In the genomic region with DNA sequence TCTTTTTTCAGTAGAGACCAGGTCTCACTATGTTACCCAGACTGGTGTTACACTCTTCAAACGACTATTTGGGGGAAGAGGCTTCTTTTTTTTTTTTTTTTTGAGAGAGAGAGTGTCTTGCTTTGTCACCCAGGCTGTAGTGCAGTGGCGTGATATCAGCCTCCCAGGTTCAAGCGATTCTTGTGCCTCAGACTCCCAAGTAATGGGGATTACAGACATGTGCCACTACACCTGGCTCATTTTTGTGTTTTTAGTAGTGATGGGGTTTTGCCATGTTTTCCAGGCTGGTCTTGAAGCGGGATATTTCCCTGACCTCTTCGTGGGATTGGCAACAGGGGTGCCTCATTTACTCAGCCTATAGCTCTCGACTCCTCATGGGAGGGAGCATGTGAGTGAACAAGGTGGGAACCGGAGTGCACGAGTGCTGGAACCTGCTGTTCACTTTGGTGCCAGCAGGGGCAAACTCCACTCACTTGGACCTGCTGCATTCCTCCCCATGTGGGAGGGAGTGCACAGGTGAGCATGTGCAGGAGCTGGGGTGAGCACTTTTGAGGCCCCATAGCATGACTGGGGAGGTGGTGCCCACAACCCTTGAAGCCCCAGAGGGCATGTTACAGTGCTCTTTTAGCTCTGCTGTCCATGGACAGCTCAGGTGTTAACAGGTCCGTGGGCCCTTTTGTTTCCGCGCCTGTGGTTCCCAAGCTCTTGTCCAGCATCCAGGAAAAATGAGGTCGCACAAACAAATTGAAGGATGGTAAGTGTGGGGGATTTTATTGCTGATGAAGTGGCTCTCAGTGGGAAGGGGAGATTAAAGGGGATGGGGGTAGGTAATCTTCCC, we compare ENCODE assay signal across 1 cellular context.
TF ChIP-seq lines count a peak whose summit lies in the region.

No MANE protein-coding gene starts in this region.

TF ChIP-seq in GM12878, 131 proteins besides CTCF, POLR2A, EP300 and RAD21 (continued from another document):
- TF ChIP-seq, protein P1, sequence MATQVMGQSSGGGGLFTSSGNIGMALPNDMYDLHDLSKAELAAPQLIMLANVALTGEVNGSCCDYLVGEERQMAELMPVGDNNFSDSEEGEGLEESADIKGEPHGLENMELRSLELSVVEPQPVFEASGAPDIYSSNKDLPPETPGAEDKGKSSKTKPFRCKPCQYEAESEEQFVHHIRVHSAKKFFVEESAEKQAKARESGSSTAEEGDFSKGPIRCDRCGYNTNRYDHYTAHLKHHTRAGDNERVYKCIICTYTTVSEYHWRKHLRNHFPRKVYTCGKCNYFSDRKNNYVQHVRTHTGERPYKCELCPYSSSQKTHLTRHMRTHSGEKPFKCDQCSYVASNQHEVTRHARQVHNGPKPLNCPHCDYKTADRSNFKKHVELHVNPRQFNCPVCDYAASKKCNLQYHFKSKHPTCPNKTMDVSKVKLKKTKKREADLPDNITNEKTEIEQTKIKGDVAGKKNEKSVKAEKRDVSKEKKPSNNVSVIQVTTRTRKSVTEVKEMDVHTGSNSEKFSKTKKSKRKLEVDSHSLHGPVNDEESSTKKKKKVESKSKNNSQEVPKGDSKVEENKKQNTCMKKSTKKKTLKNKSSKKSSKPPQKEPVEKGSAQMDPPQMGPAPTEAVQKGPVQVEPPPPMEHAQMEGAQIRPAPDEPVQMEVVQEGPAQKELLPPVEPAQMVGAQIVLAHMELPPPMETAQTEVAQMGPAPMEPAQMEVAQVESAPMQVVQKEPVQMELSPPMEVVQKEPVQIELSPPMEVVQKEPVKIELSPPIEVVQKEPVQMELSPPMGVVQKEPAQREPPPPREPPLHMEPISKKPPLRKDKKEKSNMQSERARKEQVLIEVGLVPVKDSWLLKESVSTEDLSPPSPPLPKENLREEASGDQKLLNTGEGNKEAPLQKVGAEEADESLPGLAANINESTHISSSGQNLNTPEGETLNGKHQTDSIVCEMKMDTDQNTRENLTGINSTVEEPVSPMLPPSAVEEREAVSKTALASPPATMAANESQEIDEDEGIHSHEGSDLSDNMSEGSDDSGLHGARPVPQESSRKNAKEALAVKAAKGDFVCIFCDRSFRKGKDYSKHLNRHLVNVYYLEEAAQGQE (IDR thresholded peaks at IDR 0.05; ENCODE audit: low read depth, low read length), result no peak
- no peak for TF ChIP-seq ZNF24 (IDR thresholded peaks at IDR 0.05)
- no peak for TF ChIP-seq SMAD1 (IDR thresholded peaks at IDR 0.05; ENCODE audit: low read depth, partially characterized antibody)
- TF ChIP-seq, protein P2, sequence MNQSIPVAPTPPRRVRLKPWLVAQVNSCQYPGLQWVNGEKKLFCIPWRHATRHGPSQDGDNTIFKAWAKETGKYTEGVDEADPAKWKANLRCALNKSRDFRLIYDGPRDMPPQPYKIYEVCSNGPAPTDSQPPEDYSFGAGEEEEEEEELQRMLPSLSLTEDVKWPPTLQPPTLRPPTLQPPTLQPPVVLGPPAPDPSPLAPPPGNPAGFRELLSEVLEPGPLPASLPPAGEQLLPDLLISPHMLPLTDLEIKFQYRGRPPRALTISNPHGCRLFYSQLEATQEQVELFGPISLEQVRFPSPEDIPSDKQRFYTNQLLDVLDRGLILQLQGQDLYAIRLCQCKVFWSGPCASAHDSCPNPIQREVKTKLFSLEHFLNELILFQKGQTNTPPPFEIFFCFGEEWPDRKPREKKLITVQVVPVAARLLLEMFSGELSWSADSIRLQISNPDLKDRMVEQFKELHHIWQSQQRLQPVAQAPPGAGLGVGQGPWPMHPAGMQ (IDR thresholded peaks at IDR 0.05; ENCODE audit: borderline replicate concordance), result no peak
- TF ChIP-seq, protein P3, sequence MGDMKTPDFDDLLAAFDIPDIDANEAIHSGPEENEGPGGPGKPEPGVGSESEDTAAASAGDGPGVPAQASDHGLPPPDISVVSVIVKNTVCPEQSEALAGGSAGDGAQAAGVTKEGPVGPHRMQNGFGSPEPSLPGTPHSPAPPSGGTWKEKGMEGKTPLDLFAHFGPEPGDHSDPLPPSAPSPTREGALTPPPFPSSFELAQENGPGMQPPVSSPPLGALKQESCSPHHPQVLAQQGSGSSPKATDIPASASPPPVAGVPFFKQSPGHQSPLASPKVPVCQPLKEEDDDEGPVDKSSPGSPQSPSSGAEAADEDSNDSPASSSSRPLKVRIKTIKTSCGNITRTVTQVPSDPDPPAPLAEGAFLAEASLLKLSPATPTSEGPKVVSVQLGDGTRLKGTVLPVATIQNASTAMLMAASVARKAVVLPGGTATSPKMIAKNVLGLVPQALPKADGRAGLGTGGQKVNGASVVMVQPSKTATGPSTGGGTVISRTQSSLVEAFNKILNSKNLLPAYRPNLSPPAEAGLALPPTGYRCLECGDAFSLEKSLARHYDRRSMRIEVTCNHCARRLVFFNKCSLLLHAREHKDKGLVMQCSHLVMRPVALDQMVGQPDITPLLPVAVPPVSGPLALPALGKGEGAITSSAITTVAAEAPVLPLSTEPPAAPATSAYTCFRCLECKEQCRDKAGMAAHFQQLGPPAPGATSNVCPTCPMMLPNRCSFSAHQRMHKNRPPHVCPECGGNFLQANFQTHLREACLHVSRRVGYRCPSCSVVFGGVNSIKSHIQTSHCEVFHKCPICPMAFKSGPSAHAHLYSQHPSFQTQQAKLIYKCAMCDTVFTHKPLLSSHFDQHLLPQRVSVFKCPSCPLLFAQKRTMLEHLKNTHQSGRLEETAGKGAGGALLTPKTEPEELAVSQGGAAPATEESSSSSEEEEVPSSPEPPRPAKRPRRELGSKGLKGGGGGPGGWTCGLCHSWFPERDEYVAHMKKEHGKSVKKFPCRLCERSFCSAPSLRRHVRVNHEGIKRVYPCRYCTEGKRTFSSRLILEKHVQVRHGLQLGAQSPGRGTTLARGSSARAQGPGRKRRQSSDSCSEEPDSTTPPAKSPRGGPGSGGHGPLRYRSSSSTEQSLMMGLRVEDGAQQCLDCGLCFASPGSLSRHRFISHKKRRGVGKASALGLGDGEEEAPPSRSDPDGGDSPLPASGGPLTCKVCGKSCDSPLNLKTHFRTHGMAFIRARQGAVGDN (IDR thresholded peaks at IDR 0.05), result no peak
